ENCODE assay signal across 10 cellular contexts in the genomic region with DNA sequence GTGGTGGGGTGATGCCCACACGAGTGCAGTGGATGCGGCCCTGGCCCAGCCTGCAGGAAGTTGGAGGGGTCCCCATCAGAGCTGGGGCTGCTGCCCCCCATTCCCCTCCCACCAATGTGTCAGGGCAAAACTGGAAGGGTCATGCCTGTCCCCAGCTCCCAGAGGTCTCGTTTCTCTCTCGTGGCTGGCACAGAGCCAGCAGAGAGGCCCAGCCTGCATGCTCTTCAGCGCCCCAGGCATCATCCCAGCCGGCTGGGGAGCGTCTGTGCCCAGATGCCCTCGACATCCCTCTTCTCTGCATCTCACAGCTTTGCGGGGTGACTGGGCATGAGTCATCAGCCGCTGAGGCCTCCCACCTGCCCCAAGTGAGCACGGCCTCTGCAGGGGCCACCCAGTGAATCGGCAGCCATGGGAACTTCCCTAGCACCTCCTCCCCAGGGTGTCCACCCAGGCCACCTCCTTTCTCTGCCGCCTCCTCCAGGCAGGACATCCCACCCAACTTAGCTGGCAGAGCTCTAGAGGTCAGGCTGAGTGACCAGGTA. TPM values are rescaled to one million over a fixed set of nuclear protein-coding genes. Genes with fewer than 3 reads are reported as not detected.
A peak's percentile ranks its signal among the peaks of the same experiment; 100 is the strongest.
DNase-seq lines count a peak whose midpoint lies in the region; TF ChIP-seq lines count a peak whose summit lies in the region.
"Had no signal": no experiment of that assay in that cellular context is flagged by ENCODE, and none has a peak within 500 bp of the region (broad histone marks: within the 10 kb centered on the region; RNA-seq: fewer than 3 reads in every experiment).

No MANE protein-coding gene starts in this region.

- H3K9me3 Mint-ChIP-seq in activated CD4-positive, alpha-beta T cell treated with anti-CD3 and anti-CD28 coated beads, Interleukin-2, amount 10 ng/mL, durations not matched to agents 24 days and 14 days: no peaks in the 10 kb centered on the region

- H3K4me2 ChIP-seq in PC-9: peak overlapping the region; percentile 70
- H3K4me2 ChIP-seq in mesendoderm (ENCODE audit: low read length): no peak overlapping the region

- no peak overlapping the region for H2BK15ac ChIP-seq in mesendoderm (replicated peaks; ENCODE audit: low read depth)

- H3K36me3 ChIP-seq in PC-9 (ENCODE audit: low read depth): no peaks in the 10 kb centered on the region
- H3K36me3 ChIP-seq in colonic mucosa: no peaks in the 10 kb centered on the region
- H3K36me3 ChIP-seq in esophagus muscularis mucosa: peaks cover 0 to 1% (median under 1%) of the 10 kb centered on the region in 4 donors
- H3K36me3 ChIP-seq in mesendoderm (ENCODE audit: control insufficient read depth, insufficient read depth, low read length): no peaks in the 10 kb centered on the region

- no peak for TF ChIP-seq POLR2A in esophagus muscularis mucosa (IDR thresholded peaks at IDR 0.05; ENCODE audit: low read depth)

- peaks cover 21% of the 10 kb centered on the region for H3K4me1 Mint-ChIP-seq in activated CD4-positive, alpha-beta T cell treated with anti-CD3 and anti-CD28 coated beads, Interleukin-2, amount 10 ng/mL, durations not matched to agents 24 days and 14 days

- no peaks in the 10 kb centered on the region for H3K27me3 ChIP-seq in PC-9 (ENCODE audit: insufficient read depth, low read depth)
- H3K27me3 ChIP-seq in colonic mucosa: no peaks in the 10 kb centered on the region
- H3K27me3 ChIP-seq in esophagus muscularis mucosa: no peaks in the 10 kb centered on the region
- H3K27me3 ChIP-seq in mesendoderm (ENCODE audit: insufficient read depth, low read length, poor library complexity): no peaks in the 10 kb centered on the region
- H3K27me3 ChIP-seq: neutrophil had no signal

- WGBS in esophagus muscularis mucosa: 19% methylated on average over 6 of the region's 13 CpGs
- no CpG with 5 or more reads among the region's 13 CpGs for WGBS in mesendoderm (ENCODE audit: extremely low coverage, insufficient coverage, low lambda C conversion rate)

- peak overlapping the region; percentile 69 for H3K27ac Mint-ChIP-seq in activated CD4-positive, alpha-beta T cell treated with anti-CD3 and anti-CD28 coated beads, Interleukin-2, amount 10 ng/mL, durations not matched to agents 24 days and 14 days

- H3K4me3 ChIP-seq in PC-9 (no peak overlapping the region), colonic mucosa (no peak overlapping the region), esophagus muscularis mucosa (no peak overlapping the region), mesendoderm (ENCODE audit: low read length) (no peak overlapping the region)

- DNase-seq in activated CD4-positive, alpha-beta T cell treated with anti-CD3 and anti-CD28 coated beads, Interleukin-2, amount 10 ng/mL, durations not matched to agents 24 days and 14 days: peak; percentile 63
- no peak for DNase-seq in activated CD4-positive, alpha-beta T cell treated with anti-CD3 and anti-CD28 coated beads, Interleukin-2, amount 50 U/mL, for 1 hour
- DNase-seq in PC-9 (peak; percentile 82 to 92), colonic mucosa (no peak), esophagus muscularis mucosa (ENCODE audit: extremely low spot score) (no peak), mesendoderm (no peak), iPS-NIHi7 (ENCODE audit: extremely low spot score) (no peak)
- DNase-seq in stimulated activated CD4-positive, alpha-beta T cell treated with anti-CD3 and anti-CD28 coated beads, Interleukin-4, amount 100 ng/mL, for 4 hours: peak; percentile 37 to 48
- DNase-seq: aorta had no signal

- no peak overlapping the region for H3K18ac ChIP-seq in mesendoderm (ENCODE audit: low read length)

- H2AK5ac ChIP-seq in mesendoderm (ENCODE audit: low read length): no peak overlapping the region

- TF ChIP-seq CTCF in PC-9 (conservative IDR thresholded peaks at IDR 0.05): no peak
- no peak for TF ChIP-seq CTCF in colonic mucosa (IDR thresholded peaks at IDR 0.05)
- TF ChIP-seq CTCF in esophagus muscularis mucosa (IDR thresholded peaks at IDR 0.05): no peak

- POLR2A ChIA-PET in PC-9 (lab: Charles Lee; ENCODE audit: unreplicated experiment): interaction anchor here (0.6 to 2.4 kb wide), 2 partner anchors 9 to 144 kb away, joined by 6 to 18 read pairs; no protein-coding TSS in a partner anchor

- no peak for TF ChIP-seq EP300 in esophagus muscularis mucosa (IDR thresholded peaks at IDR 0.05)

- H4K5ac ChIP-seq in mesendoderm (ENCODE audit: low read length): no peak overlapping the region

- intact Hi-C loops in activated CD4-positive, alpha-beta T cell treated with anti-CD3 and anti-CD28 coated beads, Interleukin-2, amount 10 ng/mL, durations not matched to agents 24 days and 14 days (cut with micrococcal nuclease): no loop called here
- intact Hi-C loops in PC-9 (cut with micrococcal nuclease; ENCODE audit: unreplicated experiment): loop anchor here (10.0 kb wide), 1 partner anchor 52 kb away; the partner anchor contains the start of gene SECTM1
- intact Hi-C loops in colonic mucosa (cut with DNase I): no loop called here
- intact Hi-C loops in esophagus muscularis mucosa (cut with DNase I): no loop called here

- H3K4me3 Mint-ChIP-seq in activated CD4-positive, alpha-beta T cell treated with anti-CD3 and anti-CD28 coated beads, Interleukin-2, amount 10 ng/mL, durations not matched to agents 24 days and 14 days: no peak overlapping the region

- CTCF ChIA-PET in PC-9 (lab: Charles Lee): no interaction called here

- no peak overlapping the region for H3K4ac ChIP-seq in mesendoderm (ENCODE audit: low read depth, low read length)

- H3K23ac ChIP-seq in mesendoderm (ENCODE audit: low read length): no peak overlapping the region

- H3K9ac ChIP-seq in colonic mucosa (ENCODE audit: low read depth in 2 of 2, low read length in 2 of 2): peak overlapping the region; percentile 21 to 52
- H3K9ac ChIP-seq in mesendoderm (ENCODE audit: low read length): no peak overlapping the region

- H4K20me1 ChIP-seq in PC-9 (ENCODE audit: insufficient read depth): no peaks in the 10 kb centered on the region

- H2AFZ ChIP-seq in PC-9: no peak overlapping the region

- H4K8ac ChIP-seq in mesendoderm (ENCODE audit: low read depth, low read length): no peak overlapping the region

- H3K9me2 ChIP-seq in PC-9 (ENCODE audit: insufficient read depth): no peaks in the 10 kb centered on the region

- peaks cover 52% of the 10 kb centered on the region for H3K4me1 ChIP-seq in PC-9 (replicated peaks; ENCODE audit: insufficient read depth)
- peaks cover 7% of the 10 kb centered on the region for H3K4me1 ChIP-seq in colonic mucosa
- peaks cover 13 to 28% (median 16%) of the 10 kb centered on the region in 4 donors for H3K4me1 ChIP-seq in esophagus muscularis mucosa
- H3K4me1 ChIP-seq in mesendoderm (ENCODE audit: control insufficient read depth, low read depth, low read length): peaks cover under 1% of the 10 kb centered on the region

- peaks cover 42% of the 10 kb centered on the region for H3F3A ChIP-seq in PC-9 (ENCODE audit: insufficient read depth, low read depth)

- H3K56ac ChIP-seq in mesendoderm (ENCODE audit: low read length): no peak overlapping the region

- no peaks in the 10 kb centered on the region for H3K79me1 ChIP-seq in mesendoderm (ENCODE audit: low read length)

- no peak overlapping the region for H2BK120ac ChIP-seq in mesendoderm (ENCODE audit: low read depth, low read length)

- H3K27ac ChIP-seq in PC-9: peak overlapping the region; percentile 90
- H3K27ac ChIP-seq in colonic mucosa: no peak overlapping the region
- H3K27ac ChIP-seq in esophagus muscularis mucosa (replicated peaks in 1 of 4): no peak overlapping the region
- no peak overlapping the region for H3K27ac ChIP-seq in mesendoderm (ENCODE audit: low read depth, low read length)
- H3K27ac ChIP-seq: neutrophil had no signal

- no peak overlapping the region for H2BK5ac ChIP-seq in mesendoderm (ENCODE audit: low read length)

- H3K27me3 Mint-ChIP-seq in activated CD4-positive, alpha-beta T cell treated with anti-CD3 and anti-CD28 coated beads, Interleukin-2, amount 10 ng/mL, durations not matched to agents 24 days and 14 days: peaks cover under 1% of the 10 kb centered on the region

- no TSS peak for BruUV-seq in PC-9 (replicated peaks; lab: Mats Ljungman, UMichigan)

- H3K36me3 Mint-ChIP-seq in activated CD4-positive, alpha-beta T cell treated with anti-CD3 and anti-CD28 coated beads, Interleukin-2, amount 10 ng/mL, durations not matched to agents 24 days and 14 days (ENCODE audit: low read depth): no peaks in the 10 kb centered on the region

- H3K79me2 ChIP-seq in PC-9 (ENCODE audit: low read depth): no peaks in the 10 kb centered on the region
- H3K79me2 ChIP-seq in mesendoderm (ENCODE audit: control insufficient read depth, insufficient read depth, low read length): no peaks in the 10 kb centered on the region

- no peaks in the 10 kb centered on the region for H3K9me3 ChIP-seq in PC-9 (ENCODE audit: insufficient read depth, low read depth)
- no peaks in the 10 kb centered on the region for H3K9me3 ChIP-seq in colonic mucosa
- H3K9me3 ChIP-seq in esophagus muscularis mucosa: no peaks in the 10 kb centered on the region
- H3K9me3 ChIP-seq: neutrophil had no signal

RNA-seq across cellular contexts. Expression of gene CSNK1D, which starts 9.8 kb away (rescaled TPM):
- 137 and 146 TPM in 2 replicates for total RNA-seq in activated CD4-positive, alpha-beta T cell treated with anti-CD3 and anti-CD28 coated beads, Interleukin-2, amount 10 ng/mL, durations not matched to agents 24 days and 14 days
- total RNA-seq in PC-9 (2021) (151 and 181 TPM in 2 replicates), colonic mucosa (100 to 1,000 TPM; 136 to 138 TPM), esophagus muscularis mucosa (10 to 100 TPM; 47.2 to 65.5 (median 61.0) TPM)
- polyA plus RNA-seq in mesendoderm (2013, experiment 1 of 2): 76.4 TPM
- polyA plus RNA-seq in mesendoderm (2013, experiment 2 of 2): 75.9 TPM

RNA-seq across cellular contexts. Expression of gene CD7, which starts 34.1 kb away (rescaled TPM):
- total RNA-seq in activated CD4-positive, alpha-beta T cell treated with anti-CD3 and anti-CD28 coated beads, Interleukin-2, amount 10 ng/mL, durations not matched to agents 24 days and 14 days: 413 and 415 TPM in 2 replicates
- total RNA-seq in PC-9 (2021) (0.48 and 0.68 TPM in 2 replicates), colonic mucosa (1 to 10 TPM; 4.2 to 5.0 TPM), esophagus muscularis mucosa (1 to 10 TPM in 2 of 4 donors, under 1 TPM in 1, not detected in 1; 0.91 to 5.7 (median 2.0) TPM)
- polyA plus RNA-seq in mesendoderm (2013, experiment 1 of 2): 0.34 TPM
- polyA plus RNA-seq in mesendoderm (2013, experiment 2 of 2): 0.39 TPM

RNA-seq across cellular contexts. Expression of gene SECTM1, which starts 50.3 kb away (rescaled TPM):
- 4.3 and 4.6 TPM in 2 replicates for total RNA-seq in activated CD4-positive, alpha-beta T cell treated with anti-CD3 and anti-CD28 coated beads, Interleukin-2, amount 10 ng/mL, durations not matched to agents 24 days and 14 days
- total RNA-seq in PC-9 (2021) (3.6 and 6.3 TPM in 2 replicates), colonic mucosa (10 to 100 TPM; 29.1 to 76.3 TPM), esophagus muscularis mucosa (10 to 100 TPM in 3 of 4 donors, 1 to 10 TPM in 1; 10.0 to 41.1 (median 22.2) TPM)
- 0.03 TPM for polyA plus RNA-seq in mesendoderm (2013, experiment 1 of 2)
- 0.01 TPM for polyA plus RNA-seq in mesendoderm (2013, experiment 2 of 2)

RNA-seq across cellular contexts. Expression of gene SLC16A3, which starts 54.4 kb away (rescaled TPM):
- 162 and 171 TPM in 2 replicates for total RNA-seq in activated CD4-positive, alpha-beta T cell treated with anti-CD3 and anti-CD28 coated beads, Interleukin-2, amount 10 ng/mL, durations not matched to agents 24 days and 14 days
- 157 and 198 TPM in 2 replicates for total RNA-seq in PC-9 (2021)
- 100 to 1,000 TPM; 148 to 298 TPM for total RNA-seq in colonic mucosa
- 10 to 100 TPM; 17.0 to 28.8 (median 23.4) TPM for total RNA-seq in esophagus muscularis mucosa
- polyA plus RNA-seq in mesendoderm (2013, experiment 1 of 2): 1.9 TPM
- 1.6 TPM for polyA plus RNA-seq in mesendoderm (2013, experiment 2 of 2)

Comparison
In these comparisons a context has a peak if more than half of its experiments do, and no peak if none do; other contexts are left out.
1. DNase-seq: peak in activated CD4-positive, alpha-beta T cell treated with anti-CD3 and anti-CD28 coated beads, Interleukin-2, amount 10 ng/mL, durations not matched to agents 24 days and 14 days (single experiment), PC-9 (2 of 2) and stimulated activated CD4-positive, alpha-beta T cell treated with anti-CD3 and anti-CD28 coated beads, Interleukin-4, amount 100 ng/mL, for 4 hours (2 of 2); none in activated CD4-positive, alpha-beta T cell treated with anti-CD3 and anti-CD28 coated beads, Interleukin-2, amount 50 U/mL, for 1 hour (single experiment), colonic mucosa (single experiment), esophagus muscularis mucosa (single experiment), mesendoderm (single experiment) and iPS-NIHi7 (single experiment).
2. RNA of gene CD7, which starts 34.1 kb away (total RNA-seq): 413 to 415 TPM in activated CD4-positive, alpha-beta T cell treated with anti-CD3 and anti-CD28 coated beads, Interleukin-2, amount 10 ng/mL, durations not matched to agents 24 days and 14 days; 4.2 to 5.0 TPM in colonic mucosa, 0.91 to 5.7 TPM in esophagus muscularis mucosa and 0.48 to 0.68 TPM in PC-9; every median in the first group is over 10 times any median in the second.